Comparison of ENCODE assay signal across 11 cellular contexts in genomic region chr16:86044881-86045600, GRCh38.
DNase-seq lines count a peak whose midpoint lies in the region; ATAC-seq and TF ChIP-seq lines count a peak whose summit lies in the region.
"Had no signal": no experiment of that assay in that cellular context is flagged by ENCODE, and none has a peak within 500 bp of the region (broad histone marks: within the 10 kb centered on the region; RNA-seq: fewer than 3 reads in every experiment).

No MANE protein-coding gene starts in this region.

- DNase-seq in left cardiac atrium (peak; percentile 13), heart right ventricle (no peak), activated T-cell treated with anti-CD3 and anti-CD28 coated beads for 1 hour (ENCODE audit: low read depth) (peak; percentile 22), memory B cell (ENCODE audit: low spot score in 2 of 2) (peak in 1 of 2 donors; percentile 32), upper lobe of right lung (peak; percentile 53), COLO829 (ENCODE audit: low spot score) (no peak), RWPE1 (ENCODE audit: low spot score) (no peak)
- DNase-seq: foreskin melanocyte had no signal

- H3K27ac Mint-ChIP-seq in memory B cell = no peak overlapping the region

- no peak overlapping the region for H3K4me3 Mint-ChIP-seq in memory B cell
- H3K4me3 Mint-ChIP-seq: central memory CD8-positive, alpha-beta T cell had no signal

- POLR2A ChIA-PET in RWPE1 (lab: Yijun Ruan, JAX; ENCODE audit: low non-redundant PET) = no interaction called here

- peaks cover 39% of the 10 kb centered on the region for H3K27me3 Mint-ChIP-seq in memory B cell

- ATAC-seq in left cardiac atrium (no peak), heart right ventricle (no peak), memory B cell (ENCODE audit: low read depth) (peak; percentile 89), upper lobe of right lung (no peak), HG02973 (IDR thresholded peaks at IDR 0.05; ENCODE audit: unreplicated experiment) (no peak)

- H3K27me3 ChIP-seq in heart right ventricle (peaks cover 0 to 77% (median 73%) of the 10 kb centered on the region in 7 donors), upper lobe of right lung (peaks cover 32% of the 10 kb centered on the region)

- CTCF ChIA-PET in RWPE1 (lab: Yijun Ruan, JAX) = interaction anchor here (0.5 to 0.7 kb wide), 2 partner anchors 223 to 370 kb away, joined by 4 to 5 read pairs; no protein-coding TSS in a partner anchor

- intact Hi-C loops in left cardiac atrium (cut with DNase I) (no loop called here), heart right ventricle (cut with DNase I) (no loop called here), upper lobe of right lung (cut with DNase I) (no loop called here)

- H3K4me1 ChIP-seq in heart right ventricle (no peaks in the 10 kb centered on the region), upper lobe of right lung (no peaks in the 10 kb centered on the region)

- no peaks in the 10 kb centered on the region for H3K36me3 Mint-ChIP-seq in memory B cell

- no peaks in the 10 kb centered on the region for H3K9me3 ChIP-seq in heart right ventricle
- no peaks in the 10 kb centered on the region for H3K9me3 ChIP-seq in upper lobe of right lung

- H3K4me3 ChIP-seq in heart right ventricle = no peak overlapping the region
- H3K4me3 ChIP-seq in upper lobe of right lung = no peak overlapping the region

- TF ChIP-seq CTCF in heart right ventricle (IDR thresholded peaks at IDR 0.05) (no peak), upper lobe of right lung (IDR thresholded peaks at IDR 0.05) (no peak), RWPE1 (conservative IDR thresholded peaks at IDR 0.05; ENCODE audit: low read depth) (no peak)

- H3K36me3 ChIP-seq in heart right ventricle = no peaks in the 10 kb centered on the region
- H3K36me3 ChIP-seq in upper lobe of right lung = no peaks in the 10 kb centered on the region

- H3K9me3 Mint-ChIP-seq in memory B cell = no peaks in the 10 kb centered on the region
- H3K9me3 Mint-ChIP-seq: central memory CD8-positive, alpha-beta T cell had no signal

- H3K27ac ChIP-seq in heart right ventricle = no peak overlapping the region
- H3K27ac ChIP-seq in upper lobe of right lung = no peak overlapping the region
- H3K27ac ChIP-seq in RWPE1 = no peak overlapping the region
- H3K27ac ChIP-seq: VCaP had no signal

- 72 to 75% methylated on average over 9 of the region's 9 CpGs for WGBS in heart right ventricle, 2 donors

- H3K4me1 Mint-ChIP-seq in memory B cell = peaks cover 13% of the 10 kb centered on the region

Comparison
In these comparisons a context has a peak if more than half of its experiments do, and no peak if none do; other contexts are left out.
1. DNase-seq: peak in left cardiac atrium (single experiment), activated T-cell treated with anti-CD3 and anti-CD28 coated beads for 1 hour (single experiment) and upper lobe of right lung (single experiment); none in heart right ventricle (0 of 2), COLO829 (single experiment) and RWPE1 (single experiment).